ENCODE assay signal across 8 cellular contexts in genomic region chr9:98256632-98257218, GRCh38. TPM values are rescaled to one million over a fixed set of nuclear protein-coding genes. Genes with fewer than 3 reads are reported as not detected.
DNase-seq lines count a peak whose midpoint lies in the region; ATAC-seq and TF ChIP-seq lines count a peak whose summit lies in the region.

No MANE protein-coding gene starts in this region.

- intact Hi-C loops in adrenal gland (cut with DNase I), result loop anchor here in 1 of 2 donors (5.0 kb wide), 1 partner anchor 184 kb away; no protein-coding TSS in a partner anchor

- H3K36me3 ChIP-seq in Peyer's patch, result peaks cover 0 to 5% (median 0%) of the 10 kb centered on the region in 3 donors
- H3K36me3 ChIP-seq in adrenal gland (replicated peaks in 1 of 2), result no peaks in the 10 kb centered on the region

- peaks cover 0 to 25% (median 2%) of the 10 kb centered on the region in 4 donors for H3K4me1 ChIP-seq in Peyer's patch
- H3K4me1 ChIP-seq in adrenal gland (replicated peaks in 1 of 2), result peaks cover 0 to 8% of the 10 kb centered on the region in 2 donors

- ATAC-seq in GM18868 (IDR thresholded peaks at IDR 0.05; ENCODE audit: unreplicated experiment), result no peak

- H3K27me3 ChIP-seq in Peyer's patch, result no peaks in the 10 kb centered on the region
- no peaks in the 10 kb centered on the region for H3K27me3 ChIP-seq in adrenal gland

- TF ChIP-seq POLR2A in Peyer's patch (IDR thresholded peaks at IDR 0.05) (peak in 1 of 2 donors; percentile 23), adrenal gland (IDR thresholded peaks at IDR 0.05) (no peak)

- H3K4me3 ChIP-seq in Peyer's patch (peak overlapping the region; percentile 74 to 87 (median 80)), adrenal gland (peak overlapping the region in 2 of 4 donors; percentile 77 to 86)

- H3K27ac ChIP-seq in Peyer's patch (peak overlapping the region; percentile 87 to 98 (median 93)), adrenal gland (peak overlapping the region; percentile 71 to 98 (median 94))

- H3K9me3 ChIP-seq in Peyer's patch, result no peaks in the 10 kb centered on the region
- H3K9me3 ChIP-seq in adrenal gland (replicated peaks in 1 of 3), result no peaks in the 10 kb centered on the region

- 24 to 33% (median 29%) methylated on average over 14 of the region's 14 CpGs for WGBS in adrenal gland, 4 donors

- DNase-seq in NCI-H146 (lab: John Stamatoyannopoulos, UW) (peak; percentile 23), NCI-H146 treated with DMSO at 0.1 percent for 48 hours (lab: John Stamatoyannopoulos, UW; ENCODE audit: unreplicated experiment) (no peak), Peyer's patch (peak in 1 of 3 donors; percentile 35), adrenal gland (peak in 1 of 7 donors; percentile 31), kidney glomerular epithelial cell (lab: John Stamatoyannopoulos, UW) (peak; percentile 3), COLO829 (ENCODE audit: low spot score) (no peak)
- peak; percentile 11 to 18 for DNase-seq in stimulated activated CD4-positive, alpha-beta T cell treated with anti-CD3 and anti-CD28 coated beads, Interleukin-4, amount 100 ng/mL, for 48 hours (ENCODE audit: low read depth in 2 of 2)

- TF ChIP-seq CTCF in Peyer's patch (IDR thresholded peaks at IDR 0.05) (no peak), adrenal gland (IDR thresholded peaks at IDR 0.05) (no peak)

RNA-seq across cellular contexts. Expression of gene TBC1D2, which starts 1.3 kb away (rescaled TPM):
- total RNA-seq in Peyer's patch (10 to 100 TPM; 28.1 to 68.8 (median 48.4) TPM), adrenal gland (10 to 100 TPM in 6 of 8 donors, 1 to 10 TPM in 2; 1.9 to 21.9 (median 12.6) TPM)
- polyA plus RNA-seq in adrenal gland, result 10 to 100 TPM in 1 of 3 donors, 1 to 10 TPM in 2; 1.5 to 14.3 (median 6.3) TPM

Comparison
In these comparisons a context has a peak if more than half of its experiments do, and no peak if none do; other contexts are left out.
1. DNase-seq: peak in NCI-H146 (single experiment), kidney glomerular epithelial cell (single experiment) and stimulated activated CD4-positive, alpha-beta T cell treated with anti-CD3 and anti-CD28 coated beads, Interleukin-4, amount 100 ng/mL, for 48 hours (2 of 2); none in NCI-H146 treated with DMSO at 0.1 percent for 48 hours (single experiment) and COLO829 (single experiment).